Comparison of ENCODE assay signal across 8 cellular contexts in genomic region chr17:42112552-42113176, GRCh38.
DNase-seq lines count a peak whose midpoint lies in the region; ATAC-seq lines count a peak whose summit lies in the region.

DHX58 (minus strand) TSS chr17:42112714; CDS start chr17:42111892, 822 bp downstream.

- DNase-seq in DMS53 treated with DMSO at 0.1 percent for 48 hours (lab: John Stamatoyannopoulos, UW; ENCODE audit: unreplicated experiment) (peak; percentile 85), LoVo (ENCODE audit: low spot score) (peak; percentile 81), UCSD-AML1 (lab: John Stamatoyannopoulos, UW; ENCODE audit: unreplicated experiment) (peak; percentile 72), brain pericyte (ENCODE audit: low read depth, low spot score) (peak; percentile 65), kidney tubule cell (ENCODE audit: low spot score) (peak; percentile 89), NCI-H1694 (lab: John Stamatoyannopoulos, UW) (no peak)
- DNase-seq in stimulated activated CD4-positive, alpha-beta T cell treated with anti-CD3 and anti-CD28 coated beads, Interleukin-4, amount 100 ng/mL, for 24 hours, result peak; percentile 82

- peak; percentile 53 for ATAC-seq in GM21619 (IDR thresholded peaks at IDR 0.05; ENCODE audit: unreplicated experiment)
